2 cellular contexts compared by ENCODE assay signal in the genomic region with DNA sequence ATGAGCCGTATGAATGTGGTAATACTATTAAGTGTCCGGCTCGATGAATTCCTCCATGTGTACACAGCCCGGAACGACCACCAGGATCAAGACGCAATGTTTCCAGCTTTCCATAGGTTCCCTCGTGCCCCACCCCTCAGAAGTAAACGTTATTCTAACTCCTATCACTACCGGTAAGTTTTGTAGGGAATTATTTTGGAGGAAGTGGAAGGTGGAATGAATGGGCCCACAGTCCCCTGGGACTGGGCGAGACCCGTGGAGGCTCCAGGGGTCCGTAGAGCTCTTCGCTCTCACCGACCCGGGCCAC.
TF ChIP-seq lines count a peak whose summit lies in the region.

No MANE protein-coding gene starts in this region.

TF ChIP-seq in SK-N-SH, 30 proteins besides CTCF, POLR2A, EP300 and RAD21 (continued from another document):
- TF ChIP-seq, protein P1, sequence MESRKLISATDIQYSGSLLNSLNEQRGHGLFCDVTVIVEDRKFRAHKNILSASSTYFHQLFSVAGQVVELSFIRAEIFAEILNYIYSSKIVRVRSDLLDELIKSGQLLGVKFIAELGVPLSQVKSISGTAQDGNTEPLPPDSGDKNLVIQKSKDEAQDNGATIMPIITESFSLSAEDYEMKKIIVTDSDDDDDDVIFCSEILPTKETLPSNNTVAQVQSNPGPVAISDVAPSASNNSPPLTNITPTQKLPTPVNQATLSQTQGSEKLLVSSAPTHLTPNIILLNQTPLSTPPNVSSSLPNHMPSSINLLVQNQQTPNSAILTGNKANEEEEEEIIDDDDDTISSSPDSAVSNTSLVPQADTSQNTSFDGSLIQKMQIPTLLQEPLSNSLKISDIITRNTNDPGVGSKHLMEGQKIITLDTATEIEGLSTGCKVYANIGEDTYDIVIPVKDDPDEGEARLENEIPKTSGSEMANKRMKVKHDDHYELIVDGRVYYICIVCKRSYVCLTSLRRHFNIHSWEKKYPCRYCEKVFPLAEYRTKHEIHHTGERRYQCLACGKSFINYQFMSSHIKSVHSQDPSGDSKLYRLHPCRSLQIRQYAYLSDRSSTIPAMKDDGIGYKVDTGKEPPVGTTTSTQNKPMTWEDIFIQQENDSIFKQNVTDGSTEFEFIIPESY (IDR thresholded peaks at IDR 0.05; ENCODE audit: borderline replicate concordance, low read depth) = no peak
- TF ChIP-seq ELF1 (IDR thresholded peaks at IDR 0.05) (no peak), JUND (IDR thresholded peaks at IDR 0.05) (no peak), GABPA (IDR thresholded peaks at IDR 0.05; ENCODE audit: low read depth) (no peak), MXI1 (IDR thresholded peaks at IDR 0.05; ENCODE audit: low read depth, low read length) (no peak), EZH2phosphoT487 (IDR thresholded peaks at IDR 0.05; ENCODE audit: borderline replicate concordance, low read depth) (no peak), FOSL2 (IDR thresholded peaks at IDR 0.05; ENCODE audit: borderline replicate concordance, low read depth) (no peak), TCF12 (IDR thresholded peaks at IDR 0.05) (no peak), RFX5 (IDR thresholded peaks at IDR 0.05; ENCODE audit: low read length) (no peak), MEF2A (IDR thresholded peaks at IDR 0.05; ENCODE audit: borderline replicate concordance, low read depth) (no peak), GATA2 (CRISPR knock-in tag; IDR thresholded peaks at IDR 0.05) (no peak), FOXM1 (IDR thresholded peaks at IDR 0.05; ENCODE audit: low read depth) (no peak), FOXJ3 (CRISPR knock-in tag; IDR thresholded peaks at IDR 0.05) (no peak)
- TF ChIP-seq, protein P2, sequence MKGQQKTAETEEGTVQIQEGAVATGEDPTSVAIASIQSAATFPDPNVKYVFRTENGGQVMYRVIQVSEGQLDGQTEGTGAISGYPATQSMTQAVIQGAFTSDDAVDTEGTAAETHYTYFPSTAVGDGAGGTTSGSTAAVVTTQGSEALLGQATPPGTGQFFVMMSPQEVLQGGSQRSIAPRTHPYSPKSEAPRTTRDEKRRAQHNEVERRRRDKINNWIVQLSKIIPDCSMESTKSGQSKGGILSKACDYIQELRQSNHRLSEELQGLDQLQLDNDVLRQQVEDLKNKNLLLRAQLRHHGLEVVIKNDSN (IDR thresholded peaks at IDR 0.05; ENCODE audit: borderline replicate concordance, low read depth) = no peak
- TF ChIP-seq, protein P3, sequence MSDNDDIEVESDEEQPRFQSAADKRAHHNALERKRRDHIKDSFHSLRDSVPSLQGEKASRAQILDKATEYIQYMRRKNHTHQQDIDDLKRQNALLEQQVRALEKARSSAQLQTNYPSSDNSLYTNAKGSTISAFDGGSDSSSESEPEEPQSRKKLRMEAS (IDR thresholded peaks at IDR 0.05; ENCODE audit: low read depth) = no peak
- TF ChIP-seq, protein P4, sequence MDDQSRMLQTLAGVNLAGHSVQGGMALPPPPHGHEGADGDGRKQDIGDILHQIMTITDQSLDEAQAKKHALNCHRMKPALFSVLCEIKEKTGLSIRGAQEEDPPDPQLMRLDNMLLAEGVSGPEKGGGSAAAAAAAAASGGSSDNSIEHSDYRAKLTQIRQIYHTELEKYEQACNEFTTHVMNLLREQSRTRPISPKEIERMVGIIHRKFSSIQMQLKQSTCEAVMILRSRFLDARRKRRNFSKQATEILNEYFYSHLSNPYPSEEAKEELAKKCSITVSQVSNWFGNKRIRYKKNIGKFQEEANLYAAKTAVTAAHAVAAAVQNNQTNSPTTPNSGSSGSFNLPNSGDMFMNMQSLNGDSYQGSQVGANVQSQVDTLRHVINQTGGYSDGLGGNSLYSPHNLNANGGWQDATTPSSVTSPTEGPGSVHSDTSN (IDR thresholded peaks at IDR 0.05) = no peak

TF ChIP-seq in SK-N-SH treated with all-trans-retinoic acid at 6 μM for 48 hours, 23 proteins besides CTCF, POLR2A, EP300 and RAD21 (continued from another document):
- TF ChIP-seq, protein P5, sequence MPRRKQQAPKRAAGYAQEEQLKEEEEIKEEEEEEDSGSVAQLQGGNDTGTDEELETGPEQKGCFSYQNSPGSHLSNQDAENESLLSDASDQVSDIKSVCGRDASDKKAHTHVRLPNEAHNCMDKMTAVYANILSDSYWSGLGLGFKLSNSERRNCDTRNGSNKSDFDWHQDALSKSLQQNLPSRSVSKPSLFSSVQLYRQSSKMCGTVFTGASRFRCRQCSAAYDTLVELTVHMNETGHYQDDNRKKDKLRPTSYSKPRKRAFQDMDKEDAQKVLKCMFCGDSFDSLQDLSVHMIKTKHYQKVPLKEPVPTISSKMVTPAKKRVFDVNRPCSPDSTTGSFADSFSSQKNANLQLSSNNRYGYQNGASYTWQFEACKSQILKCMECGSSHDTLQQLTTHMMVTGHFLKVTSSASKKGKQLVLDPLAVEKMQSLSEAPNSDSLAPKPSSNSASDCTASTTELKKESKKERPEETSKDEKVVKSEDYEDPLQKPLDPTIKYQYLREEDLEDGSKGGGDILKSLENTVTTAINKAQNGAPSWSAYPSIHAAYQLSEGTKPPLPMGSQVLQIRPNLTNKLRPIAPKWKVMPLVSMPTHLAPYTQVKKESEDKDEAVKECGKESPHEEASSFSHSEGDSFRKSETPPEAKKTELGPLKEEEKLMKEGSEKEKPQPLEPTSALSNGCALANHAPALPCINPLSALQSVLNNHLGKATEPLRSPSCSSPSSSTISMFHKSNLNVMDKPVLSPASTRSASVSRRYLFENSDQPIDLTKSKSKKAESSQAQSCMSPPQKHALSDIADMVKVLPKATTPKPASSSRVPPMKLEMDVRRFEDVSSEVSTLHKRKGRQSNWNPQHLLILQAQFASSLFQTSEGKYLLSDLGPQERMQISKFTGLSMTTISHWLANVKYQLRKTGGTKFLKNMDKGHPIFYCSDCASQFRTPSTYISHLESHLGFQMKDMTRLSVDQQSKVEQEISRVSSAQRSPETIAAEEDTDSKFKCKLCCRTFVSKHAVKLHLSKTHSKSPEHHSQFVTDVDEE (CRISPR knock-in tag; IDR thresholded peaks at IDR 0.05) = no peak
- no peak for TF ChIP-seq CSDC2 (CRISPR knock-in tag; IDR thresholded peaks at IDR 0.05)
- TF ChIP-seq ZNF70 (CRISPR knock-in tag; IDR thresholded peaks at IDR 0.05) = no peak
- TF ChIP-seq TCF4 (CRISPR knock-in tag; IDR thresholded peaks at IDR 0.05; ENCODE audit: borderline replicate concordance) = no peak
- TF ChIP-seq ZNF565 (CRISPR knock-in tag; conservative IDR thresholded peaks at IDR 0.05; ENCODE audit: low read depth) = no peak
- TF ChIP-seq ISL1 (CRISPR knock-in tag; IDR thresholded peaks at IDR 0.05) = no peak
- TF ChIP-seq PPARA (CRISPR knock-in tag; IDR thresholded peaks at IDR 0.05; ENCODE audit: borderline replicate concordance) = no peak
- TF ChIP-seq ESRRG (CRISPR knock-in tag; IDR thresholded peaks at IDR 0.05) = no peak
- no peak for TF ChIP-seq ZFP30 (CRISPR knock-in tag; IDR thresholded peaks at IDR 0.05)
